17 cellular contexts compared by ENCODE assay signal in genomic region chrX:103913356-103914020, GRCh38. TPM values are rescaled to one million over a fixed set of nuclear protein-coding genes. Genes with fewer than 3 reads are reported as not detected.
DNase-seq lines count a peak whose midpoint lies in the region; ATAC-seq and TF ChIP-seq lines count a peak whose summit lies in the region.
"Had no signal": no experiment of that assay in that cellular context is flagged by ENCODE, and none has a peak within 500 bp of the region (broad histone marks: within the 10 kb centered on the region; RNA-seq: fewer than 3 reads in every experiment).

No MANE protein-coding gene starts in this region.

- DNase-seq in cardiac muscle cell (ENCODE audit: low read depth in 1 of 2, low spot score in 1 of 2) (peak; percentile 9 to 48), Right ventricle myocardium superior (no peak), WTC11 (ENCODE audit: low spot score) (peak; percentile 10), iPS-NIHi7 (ENCODE audit: extremely low spot score) (peak; percentile 22), hepatocyte (ENCODE audit: low spot score) (no peak)
- no peak for DNase-seq in activated CD4-positive, alpha-beta T cell treated with anti-CD3 and anti-CD28 coated beads for 1 hour
- no peak for DNase-seq in CD8-positive, alpha-beta T cell
- DNase-seq: activated naive CD4-positive, alpha-beta T cell treated with anti-CD3 and anti-CD28 coated beads, Interleukin-2, amount 50 U/mL, for 16 hours; aorta; glutamatergic neuron; NCI-H1105 treated with DMSO at 0.1 percent for 48 hours; NCI-H2107; NCI-H524 had no signal

- H3K27me3 Mint-ChIP-seq in WTC11 (ENCODE audit: low read depth): no peaks in the 10 kb centered on the region; the same call in 1 of the 2 replicates
- H3K27me3 Mint-ChIP-seq in CD8-positive, alpha-beta T cell (ENCODE audit: low read depth): no peaks in the 10 kb centered on the region

- no peak overlapping the region for H2AFZ ChIP-seq in hepatocyte

- CTCF ChIA-PET in WTC11 (lab: Charles Lee): interaction anchor here (0.9 to 2.0 kb wide), 3 partner anchors 13 to 199 kb away, joined by 3 to 7 read pairs (median 5); partner anchors contain the start of gene ZCCHC18
- CTCF ChIA-PET in CD8-positive, alpha-beta T cell (lab: Charles Lee): no interaction called here

- TF ChIP-seq CTCF in cardiac muscle cell (IDR thresholded peaks at IDR 0.05; ENCODE audit: low read depth, low read length): no peak
- no peak for TF ChIP-seq CTCF in WTC11 (IDR thresholded peaks at IDR 0.05)
- no peak for TF ChIP-seq CTCF in hepatocyte (IDR thresholded peaks at IDR 0.05; ENCODE audit: poor library complexity)
- no peak for TF ChIP-seq CTCF in CD8-positive, alpha-beta T cell (IDR thresholded peaks at IDR 0.05)

- intact Hi-C loops in Right ventricle myocardium superior (cut with DNase I): no loop called here
- intact Hi-C loops in CD8-positive, alpha-beta T cell (cut with DNase I, micrococcal nuclease): no loop called here

- H3K9me2 ChIP-seq in hepatocyte (replicated peaks; ENCODE audit: insufficient read depth): no peaks in the 10 kb centered on the region

- WGBS in hepatocyte (ENCODE audit: low lambda C conversion rate, missing lambda C conversion rate): 65% methylated on average over 10 of the region's 10 CpGs

- H3K27ac Mint-ChIP-seq in WTC11: no peak overlapping the region
- no peak overlapping the region for H3K27ac Mint-ChIP-seq in CD8-positive, alpha-beta T cell

- no peaks in the 10 kb centered on the region for H4K20me1 ChIP-seq in hepatocyte (ENCODE audit: insufficient read depth, poor library complexity, severe bottlenecking)
- H4K20me1 ChIP-seq: BLaER1 had no signal

- H3K27ac ChIP-seq in cardiac muscle cell (peak overlapping the region; percentile 22), hepatocyte (no peak overlapping the region)
- H3K27ac ChIP-seq in CD8-positive, alpha-beta T cell (ENCODE audit: low read depth, low read length): no peak overlapping the region
- H3K27ac ChIP-seq: 22Rv1, BLaER1 had no signal

- H3K4me1 ChIP-seq in cardiac muscle cell (ENCODE audit: low read depth) (no peaks in the 10 kb centered on the region), hepatocyte (ENCODE audit: insufficient read depth) (no peaks in the 10 kb centered on the region)
- H3K4me1 ChIP-seq in CD8-positive, alpha-beta T cell (ENCODE audit: insufficient read depth, low read length): no peaks in the 10 kb centered on the region
- H3K4me1 ChIP-seq: BLaER1 had no signal

- H3K79me2 ChIP-seq in hepatocyte: no peaks in the 10 kb centered on the region

- no peak overlapping the region for H3K4me2 ChIP-seq in hepatocyte
- H3K4me2 ChIP-seq: BLaER1 had no signal

- H3K27me3 ChIP-seq in cardiac muscle cell: no peaks in the 10 kb centered on the region
- no peaks in the 10 kb centered on the region for H3K27me3 ChIP-seq in hepatocyte
- H3K27me3 ChIP-seq in CD8-positive, alpha-beta T cell (ENCODE audit: insufficient read depth, low read length): no peaks in the 10 kb centered on the region
- H3K27me3 ChIP-seq: BLaER1 had no signal

- H3K9me3 Mint-ChIP-seq in WTC11: no peaks in the 10 kb centered on the region
- no peaks in the 10 kb centered on the region for H3K9me3 Mint-ChIP-seq in CD8-positive, alpha-beta T cell

- no peaks in the 10 kb centered on the region for H3K36me3 ChIP-seq in cardiac muscle cell
- H3K36me3 ChIP-seq in hepatocyte (replicated peaks; ENCODE audit: insufficient read depth, low read depth): no peaks in the 10 kb centered on the region
- no peaks in the 10 kb centered on the region for H3K36me3 ChIP-seq in CD8-positive, alpha-beta T cell (ENCODE audit: insufficient read depth, low read length)

- POLR2A ChIA-PET in WTC11 (lab: Charles Lee): no interaction called here
- POLR2A ChIA-PET in CD8-positive, alpha-beta T cell (lab: Charles Lee): interaction anchor here (0.6 kb wide), 1 partner anchor 226 kb away, joined by 4 read pairs; no protein-coding TSS in a partner anchor

- no peaks in the 10 kb centered on the region for H3K36me3 Mint-ChIP-seq in WTC11
- H3K36me3 Mint-ChIP-seq in CD8-positive, alpha-beta T cell: peaks cover 5% of the 10 kb centered on the region

- H3K4me3 ChIP-seq in cardiac muscle cell: no peak overlapping the region
- no peak overlapping the region for H3K4me3 ChIP-seq in hepatocyte
- H3K4me3 ChIP-seq in CD8-positive, alpha-beta T cell (ENCODE audit: low read depth, low read length): no peak overlapping the region
- H3K4me3 ChIP-seq: BLaER1 had no signal

- H3K4me1 Mint-ChIP-seq in WTC11: peaks cover 9% of the 10 kb centered on the region
- peaks cover 4% of the 10 kb centered on the region for H3K4me1 Mint-ChIP-seq in CD8-positive, alpha-beta T cell (ENCODE audit: low read depth)

- no peaks in the 10 kb centered on the region for H3K9me3 ChIP-seq in cardiac muscle cell (ENCODE audit: low read depth)
- H3K9me3 ChIP-seq in hepatocyte (ENCODE audit: low read depth): no peaks in the 10 kb centered on the region
- H3K9me3 ChIP-seq in CD8-positive, alpha-beta T cell (ENCODE audit: low read length): no peaks in the 10 kb centered on the region

- H3K4me3 Mint-ChIP-seq in WTC11: no peak overlapping the region
- no peak overlapping the region for H3K4me3 Mint-ChIP-seq in CD8-positive, alpha-beta T cell

- ATAC-seq in Right ventricle myocardium superior (ENCODE audit: poor library complexity): no peak
- ATAC-seq in WTC11: peak; percentile 46
- no peak for ATAC-seq in HG02884 (IDR thresholded peaks at IDR 0.05; ENCODE audit: unreplicated experiment)
- ATAC-seq in CD8-positive, alpha-beta T cell: no peak
- ATAC-seq: HepG2 had no signal

TF ChIP-seq in WTC11, 78 proteins besides CTCF, POLR2A, EP300 and RAD21 (continues in another document):
- TF ChIP-seq, protein P1, sequence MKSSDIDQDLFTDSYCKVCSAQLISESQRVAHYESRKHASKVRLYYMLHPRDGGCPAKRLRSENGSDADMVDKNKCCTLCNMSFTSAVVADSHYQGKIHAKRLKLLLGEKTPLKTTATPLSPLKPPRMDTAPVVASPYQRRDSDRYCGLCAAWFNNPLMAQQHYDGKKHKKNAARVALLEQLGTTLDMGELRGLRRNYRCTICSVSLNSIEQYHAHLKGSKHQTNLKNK (CRISPR knock-in tag; IDR thresholded peaks at IDR 0.05): no peak
- TF ChIP-seq ZNF396 (CRISPR knock-in tag; IDR thresholded peaks at IDR 0.05; ENCODE audit: borderline replicate concordance): no peak
- no peak for TF ChIP-seq CREB1 (CRISPR knock-in tag; IDR thresholded peaks at IDR 0.05)
- TF ChIP-seq USF2 (CRISPR knock-in tag; IDR thresholded peaks at IDR 0.05): no peak
- TF ChIP-seq GTF2I (CRISPR knock-in tag; conservative IDR thresholded peaks at IDR 0.05): no peak
- TF ChIP-seq ESRRA (CRISPR knock-in tag; IDR thresholded peaks at IDR 0.05; ENCODE audit: borderline replicate concordance): no peak
- TF ChIP-seq ZNF317 (CRISPR knock-in tag; IDR thresholded peaks at IDR 0.05; ENCODE audit: borderline replicate concordance, low read depth): no peak
- TF ChIP-seq NFYB (CRISPR knock-in tag; conservative IDR thresholded peaks at IDR 0.05; ENCODE audit: low read depth): no peak
- no peak for TF ChIP-seq TCF7 (CRISPR knock-in tag; IDR thresholded peaks at IDR 0.05; ENCODE audit: low read depth)
- no peak for TF ChIP-seq TEAD1 (CRISPR knock-in tag; IDR thresholded peaks at IDR 0.05)
- no peak for TF ChIP-seq MXD4 (CRISPR knock-in tag; IDR thresholded peaks at IDR 0.05; ENCODE audit: borderline replicate concordance)
- TF ChIP-seq ZBTB21 (CRISPR knock-in tag; IDR thresholded peaks at IDR 0.05; ENCODE audit: borderline replicate concordance): no peak
- TF ChIP-seq SOX15 (CRISPR knock-in tag; IDR thresholded peaks at IDR 0.05): no peak
- TF ChIP-seq JAZF1 (CRISPR knock-in tag; IDR thresholded peaks at IDR 0.05): no peak
- TF ChIP-seq, protein P2, sequence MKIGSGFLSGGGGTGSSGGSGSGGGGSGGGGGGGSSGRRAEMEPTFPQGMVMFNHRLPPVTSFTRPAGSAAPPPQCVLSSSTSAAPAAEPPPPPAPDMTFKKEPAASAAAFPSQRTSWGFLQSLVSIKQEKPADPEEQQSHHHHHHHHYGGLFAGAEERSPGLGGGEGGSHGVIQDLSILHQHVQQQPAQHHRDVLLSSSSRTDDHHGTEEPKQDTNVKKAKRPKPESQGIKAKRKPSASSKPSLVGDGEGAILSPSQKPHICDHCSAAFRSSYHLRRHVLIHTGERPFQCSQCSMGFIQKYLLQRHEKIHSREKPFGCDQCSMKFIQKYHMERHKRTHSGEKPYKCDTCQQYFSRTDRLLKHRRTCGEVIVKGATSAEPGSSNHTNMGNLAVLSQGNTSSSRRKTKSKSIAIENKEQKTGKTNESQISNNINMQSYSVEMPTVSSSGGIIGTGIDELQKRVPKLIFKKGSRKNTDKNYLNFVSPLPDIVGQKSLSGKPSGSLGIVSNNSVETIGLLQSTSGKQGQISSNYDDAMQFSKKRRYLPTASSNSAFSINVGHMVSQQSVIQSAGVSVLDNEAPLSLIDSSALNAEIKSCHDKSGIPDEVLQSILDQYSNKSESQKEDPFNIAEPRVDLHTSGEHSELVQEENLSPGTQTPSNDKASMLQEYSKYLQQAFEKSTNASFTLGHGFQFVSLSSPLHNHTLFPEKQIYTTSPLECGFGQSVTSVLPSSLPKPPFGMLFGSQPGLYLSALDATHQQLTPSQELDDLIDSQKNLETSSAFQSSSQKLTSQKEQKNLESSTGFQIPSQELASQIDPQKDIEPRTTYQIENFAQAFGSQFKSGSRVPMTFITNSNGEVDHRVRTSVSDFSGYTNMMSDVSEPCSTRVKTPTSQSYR (CRISPR knock-in tag; IDR thresholded peaks at IDR 0.05): no peak

RNA-seq across cellular contexts. Expression of gene TMSB15B, which starts 48.9 kb away (rescaled TPM):
- total RNA-seq in cardiac muscle cell (5.0 and 10.2 TPM in 2 replicates), Right ventricle myocardium superior (0.43 TPM), WTC11 (2021) (8.3 to 12.3 TPM (median 11.4 TPM) in 3 replicates), hepatocyte (6.6 and 6.8 TPM in 2 replicates)
- polyA plus RNA-seq in cardiac muscle cell (44.2 and 45.6 TPM in 2 replicates), hepatocyte (14.3 and 18.2 TPM in 2 replicates)
- total RNA-seq in CD8-positive, alpha-beta T cell: 1 to 10 TPM; 4.8 to 7.8 TPM
- total RNA-seq: HepG2 had no signal
- polyA plus RNA-seq: HepG2 had no signal

Comparison
In these comparisons a context has a peak if more than half of its experiments do, and no peak if none do; other contexts are left out.
1. DNase-seq: peak in cardiac muscle cell (2 of 2), WTC11 (single experiment) and iPS-NIHi7 (single experiment); none in Right ventricle myocardium superior (single experiment), hepatocyte (single experiment), activated CD4-positive, alpha-beta T cell treated with anti-CD3 and anti-CD28 coated beads for 1 hour (single experiment) and CD8-positive, alpha-beta T cell (0 of 7).